In genomic region chr20:57265649-57266250, GRCh38 we compare ENCODE assay signal across 9 cellular contexts. TPM values are rescaled to one million over a fixed set of nuclear protein-coding genes. Genes with fewer than 3 reads are reported as not detected.
A peak's percentile ranks its signal among the peaks of the same experiment; 100 is the strongest.
DNase-seq lines count a peak whose midpoint lies in the region; ATAC-seq and TF ChIP-seq lines count a peak whose summit lies in the region.
"Had no signal": no experiment of that assay in that cellular context is flagged by ENCODE, and none has a peak within 500 bp of the region (broad histone marks: within the 10 kb centered on the region; RNA-seq: fewer than 3 reads in every experiment).

No MANE protein-coding gene starts in this region.

- DNase-seq in GM23338 (ENCODE audit: low spot score) = peak; percentile 57
- peak; percentile 62 for DNase-seq in SW480 (ENCODE audit: low spot score)
- no peak for DNase-seq in sciatic nerve (ENCODE audit: low spot score)
- no peak for DNase-seq in DMS153 treated with DMSO at 0.1 percent for 48 hours (lab: John Stamatoyannopoulos, UW; ENCODE audit: unreplicated experiment)
- DNase-seq in globus pallidus (ENCODE audit: low spot score) = no peak
- DNase-seq: central memory CD4-positive, alpha-beta T cell had no signal

- H3K4me1 Mint-ChIP-seq in GM23338 = peaks cover 70% of the 10 kb centered on the region

- H3K4me3 Mint-ChIP-seq in GM23338 = peak overlapping the region; percentile 84

- H3K27me3 ChIP-seq in GM23338 (ENCODE audit: insufficient read depth) = peaks cover 79% of the 10 kb centered on the region

- no peaks in the 10 kb centered on the region; the same call in 2 of the 3 replicates for H3K9me3 Mint-ChIP-seq in GM23338

- no peak overlapping the region for H3K27ac Mint-ChIP-seq in GM23338

- H3K4me3 ChIP-seq in GM23338 (peak overlapping the region; percentile 88), iPS-11a (ENCODE audit: low read depth, low read length) (peak overlapping the region; percentile 73)

- no peaks in the 10 kb centered on the region for H3K36me3 Mint-ChIP-seq in GM23338 (ENCODE audit: low read depth)

- TF ChIP-seq CTCF in GM23338 (conservative IDR thresholded peaks at IDR 0.05; ENCODE audit: low read depth in 2 of 2) = no peak

- peaks cover 70% of the 10 kb centered on the region for H3K4me1 ChIP-seq in GM23338 (ENCODE audit: insufficient read depth)

- ATAC-seq in GM23338 = peak; percentile 14
- peak; percentile 18 for ATAC-seq in sciatic nerve
- no peak for ATAC-seq in HG03342 (IDR thresholded peaks at IDR 0.05; ENCODE audit: unreplicated experiment)
- no peak for ATAC-seq in HG02610 (IDR thresholded peaks at IDR 0.05; ENCODE audit: unreplicated experiment)

- H3K27ac ChIP-seq in GM23338 (ENCODE audit: low read depth) = no peak overlapping the region

- peaks cover 89% of the 10 kb centered on the region for H3K27me3 Mint-ChIP-seq in GM23338 (ENCODE audit: insufficient read depth, low read depth, poor library complexity)

- peaks cover 6% of the 10 kb centered on the region for H3K79me2 ChIP-seq in GM23338 (replicated peaks; ENCODE audit: insufficient read depth)

- H3K9me2 ChIP-seq in GM23338 (ENCODE audit: insufficient read depth) = no peaks in the 10 kb centered on the region

- H3K4me2 ChIP-seq in GM23338 = peak overlapping the region; percentile 96

- H4K20me1 ChIP-seq in GM23338 (replicated peaks; ENCODE audit: insufficient read depth) = no peaks in the 10 kb centered on the region

- peak overlapping the region; percentile 90 for H2AFZ ChIP-seq in GM23338

- H3F3A ChIP-seq in GM23338 (replicated peaks; ENCODE audit: low read depth) = peaks cover 20% of the 10 kb centered on the region

- no peaks in the 10 kb centered on the region for H3K36me3 ChIP-seq in GM23338 (ENCODE audit: insufficient read depth)

- intact Hi-C loops in sciatic nerve (cut with DNase I) = loop anchor here (10.0 kb wide), 3 partner anchors 59 to 171 kb away; partner anchors contain the start of gene SPO11

TF ChIP-seq in GM23338, 12 proteins besides CTCF, POLR2A, EP300 and RAD21:
- TF ChIP-seq EZH2 (IDR thresholded peaks at IDR 0.05; ENCODE audit: low read depth, unreplicated experiment) (peak; percentile 51), ZNF331 (CRISPR knock-in tag; IDR thresholded peaks at IDR 0.05; ENCODE audit: low read depth) (no peak)
TF ChIP-seq in GM23338: peak in this region for 1.

RNA-seq across cellular contexts. Expression of gene BMP7, which starts 0.7 kb away (rescaled TPM):
- total RNA-seq in GM23338 (2014; rRNA removed; shearing (Covaris generic)) = 16.6 and 22.8 TPM in 2 replicates
- polyA plus RNA-seq in GM23338 (2016; fragmentation: Nextera tagmentation; extraction: Ambion mirVana) = 15.9 and 17.8 TPM in 2 replicates
- total RNA-seq in sciatic nerve = 17.3 TPM

Comparison
In these comparisons a context has a peak if more than half of its experiments do, and no peak if none do; other contexts are left out.
1. ATAC-seq: peak in GM23338 (single experiment) and sciatic nerve (single experiment); none in HG03342 (single experiment) and HG02610 (single experiment).
2. DNase-seq: peak in GM23338 (single experiment) and SW480 (single experiment); none in sciatic nerve (single experiment), DMS153 treated with DMSO at 0.1 percent for 48 hours (single experiment) and globus pallidus (single experiment).